In genomic region chr22:19962246-19962908, GRCh38 we compare ENCODE assay signal across 8 cellular contexts. TPM values are rescaled to one million over a fixed set of nuclear protein-coding genes. Genes with fewer than 3 reads are reported as not detected.
DNase-seq lines count a peak whose midpoint lies in the region; ATAC-seq, FAIRE-seq and TF ChIP-seq lines count a peak whose summit lies in the region.

No MANE protein-coding gene starts in this region.

- DNase-seq in Daoy (ENCODE audit: low read depth) (peak; percentile 85), M059J (ENCODE audit: low read depth) (peak; percentile 61), T-cell (peak in 32 of 34 experiments; percentile 34 to 86 (median 56)), body of pancreas (peak; percentile 81 to 93 (median 91)), small intestine (peak; percentile 91)

- ATAC-seq in T-cell (replicated peaks in 1 of 4) = peak; percentile 67 to 83 (median 76)
- peak; percentile 70 for ATAC-seq in body of pancreas
- ATAC-seq in GM19324 (IDR thresholded peaks at IDR 0.05; ENCODE audit: low FRiP score, unreplicated experiment) = no peak
- no peak for ATAC-seq in HG02642 (IDR thresholded peaks at IDR 0.05; ENCODE audit: poor library complexity, unreplicated experiment)

- FAIRE-seq in small intestine (lab: Jason Lieb, UNC) = no peak

- peak overlapping the region; percentile 47; the same call in 1 of the 2 replicates for H3K9ac ChIP-seq in iPS-20b (ENCODE audit: low read depth, low read length)

- TF ChIP-seq POLR2A in body of pancreas (IDR thresholded peaks at IDR 0.05) = no peak

- TF ChIP-seq CTCF in body of pancreas (IDR thresholded peaks at IDR 0.05) = peak; percentile 34 to 65 (median 55)

- CTCF ChIA-PET in T-cell (lab: Charles Lee) = interaction anchor here in 1 of 2 donors (0.6 kb wide), 1 partner anchor 1850 kb away, joined by 4 read pairs; no protein-coding TSS in a partner anchor

- POLR2A ChIA-PET in T-cell (lab: Charles Lee) = no interaction called here

- H3K9me3 ChIP-seq in body of pancreas (no peaks in the 10 kb centered on the region), iPS-20b (ENCODE audit: insufficient read depth, low read depth, low read length) (no peaks in the 10 kb centered on the region), small intestine (ENCODE audit: control insufficient read depth, low read depth) (no peaks in the 10 kb centered on the region)

- no peaks in the 10 kb centered on the region for H3K27me3 Mint-ChIP-seq in T-cell

- H3K36me3 ChIP-seq in body of pancreas (replicated peaks in 1 of 2; ENCODE audit: insufficient read depth in 1 of 2, low read depth in 2 of 2) (no peaks in the 10 kb centered on the region), iPS-20b (ENCODE audit: insufficient read depth, low read depth, low read length) (no peaks in the 10 kb centered on the region; the same call in 1 of the 2 replicates), small intestine (ENCODE audit: control insufficient read depth in 2 of 2, insufficient read depth in 2 of 2, low read length in 2 of 2) (no peaks in the 10 kb centered on the region)

- WGBS in body of pancreas, 2 donors = 14 to 33% methylated on average over 9 to 22 of the region's 22 CpGs
- 13 to 42% (median 18%) methylated on average over 21 to 22 of the region's 22 CpGs for WGBS in small intestine, 3 donors

- H3K36me3 Mint-ChIP-seq in T-cell = peaks cover 7% of the 10 kb centered on the region

- no peaks in the 10 kb centered on the region for H3K9me3 Mint-ChIP-seq in T-cell

- peak overlapping the region; percentile 86 to 92 (median 89) for H3K27ac ChIP-seq in body of pancreas
- no peak overlapping the region for H3K27ac ChIP-seq in iPS-20b (ENCODE audit: low read length)
- H3K27ac ChIP-seq in small intestine (ENCODE audit: low read depth in 1 of 2, low read length in 1 of 2) = peak overlapping the region; percentile 65 to 88

- H3K4me3 Mint-ChIP-seq in T-cell = no peak overlapping the region

- intact Hi-C loops in body of pancreas (cut with DNase I) = no loop called here

- peaks cover 0 to 6% (median 2%) of the 10 kb centered on the region in 3 donors for H3K4me1 Mint-ChIP-seq in T-cell

- H3K27me3 ChIP-seq in body of pancreas = no peaks in the 10 kb centered on the region
- H3K27me3 ChIP-seq in iPS-20b (ENCODE audit: insufficient read depth, low read length) = no peaks in the 10 kb centered on the region
- H3K27me3 ChIP-seq in small intestine (ENCODE audit: control insufficient read depth in 2 of 2, insufficient read depth in 2 of 2, low read length in 2 of 2) = no peaks in the 10 kb centered on the region

- H3K27ac Mint-ChIP-seq in T-cell = no peak overlapping the region

- H3K4me3 ChIP-seq in body of pancreas (no peak overlapping the region), iPS-20b (ENCODE audit: low read length) (no peak overlapping the region; the same call in 1 of the 2 replicates), small intestine (ENCODE audit: low read depth in 1 of 2, low read length in 2 of 2) (peak overlapping the region in 1 of 2 donors; percentile 29)

- H3K4me1 ChIP-seq in body of pancreas = peaks cover 58% of the 10 kb centered on the region
- H3K4me1 ChIP-seq in iPS-20b (ENCODE audit: insufficient read depth, low read length) = peaks cover 11% of the 10 kb centered on the region; the same call in 1 of the 2 replicates
- peaks cover 0 to 9% of the 10 kb centered on the region in 2 donors for H3K4me1 ChIP-seq in small intestine (ENCODE audit: control insufficient read depth in 2 of 2, insufficient read depth in 1 of 2, low read depth in 1 of 2, low read length in 1 of 2)

RNA-seq across cellular contexts. Expression of gene TXNRD2, which starts 20.8 kb away (rescaled TPM):
- 31.9 and 40.2 TPM in 2 replicates for total RNA-seq in Daoy (2014; rRNA removed; shearing (Covaris generic))
- 20.7 and 21.8 TPM in 2 replicates for total RNA-seq in M059J (2014; rRNA removed; shearing (Covaris generic))
- total RNA-seq in T-cell (10 to 100 TPM; 26.5 to 47.4 (median 28.7) TPM), body of pancreas (10 to 100 TPM; 22.1 to 23.6 TPM)
- 10 to 100 TPM; 16.8 to 43.8 (median 37.8) TPM for polyA plus RNA-seq in small intestine

RNA-seq across cellular contexts. Expression of gene COMT, which starts 20.8 kb away (rescaled TPM):
- 128 and 166 TPM in 2 replicates for total RNA-seq in Daoy (2014; rRNA removed; shearing (Covaris generic))
- total RNA-seq in M059J (2014; rRNA removed; shearing (Covaris generic)) = 182 and 248 TPM in 2 replicates
- total RNA-seq in T-cell (10 to 100 TPM; 30.6 to 53.1 (median 50.5) TPM), body of pancreas (10 to 100 TPM; 85.6 to 98.2 TPM)
- 100 to 1,000 TPM in 2 of 3 donors, 10 to 100 TPM in 1; 57.8 to 151 (median 119) TPM for polyA plus RNA-seq in small intestine

RNA-seq across cellular contexts. Expression of gene ARVCF, which starts 54.2 kb away (rescaled TPM):
- 3.4 and 6.2 TPM in 2 replicates for total RNA-seq in Daoy (2014; rRNA removed; shearing (Covaris generic))
- total RNA-seq in M059J (2014; rRNA removed; shearing (Covaris generic)) = 4.8 and 5.1 TPM in 2 replicates
- total RNA-seq in T-cell (1 to 10 TPM; 2.5 to 8.6 (median 6.4) TPM), body of pancreas (100 to 1,000 TPM in 1 of 2 donors, 10 to 100 TPM in 1; 36.6 to 150 TPM)
- polyA plus RNA-seq in small intestine = 10 to 100 TPM in 1 of 3 donors, 1 to 10 TPM in 2; 2.2 to 11.7 (median 2.9) TPM

RNA-seq across cellular contexts. Expression of gene TANGO2, which starts 58.5 kb away (rescaled TPM):
- 17.3 and 21.1 TPM in 2 replicates for total RNA-seq in Daoy (2014; rRNA removed; shearing (Covaris generic))
- 34.0 and 36.1 TPM in 2 replicates for total RNA-seq in M059J (2014; rRNA removed; shearing (Covaris generic))
- total RNA-seq in T-cell (10 to 100 TPM; 29.9 to 48.4 (median 43.7) TPM), body of pancreas (10 to 100 TPM; 10.5 to 19.7 TPM)
- 10 to 100 TPM; 19.0 to 23.3 (median 22.7) TPM for polyA plus RNA-seq in small intestine

Comparison
In these comparisons a context has a peak if more than half of its experiments do, and no peak if none do; other contexts are left out.
1. ATAC-seq: peak in T-cell (4 of 4) and body of pancreas (single experiment); none in GM19324 (single experiment) and HG02642 (single experiment).
2. Peak in every context shown above with its lines, with median percentiles within 50 percentile points of each other: DNase-seq.